In genomic region chr3:52447512-52448355, GRCh38 we compare ENCODE assay signal across 10 cellular contexts. TPM values are rescaled to one million over a fixed set of nuclear protein-coding genes. Genes with fewer than 3 reads are reported as not detected.
"Had no signal": no experiment of that assay in that cellular context is flagged by ENCODE, and none has a peak within 500 bp of the region (broad histone marks: within the 10 kb centered on the region; RNA-seq: fewer than 3 reads in every experiment).

No MANE protein-coding gene starts in this region.

- DNase-seq: esophagus squamous epithelium had no signal

- H3K27ac Mint-ChIP-seq: activated T-helper 2 cell treated with anti-CD3 and anti-CD28 coated beads, Interferon-gamma antibody, Interleukin-2, Interleukin-4, amounts not matched to agents 10 μg/mL and 5 μg/mL and 100 μg/mL, durations not matched to agents 14 hours and 24 hours and 36 hours had no signal

- H3K9me3 ChIP-seq: esophagus squamous epithelium, lower lobe of right lung, prostate gland, sigmoid colon, tibial artery, vagina had no signal

- H3K9me3 Mint-ChIP-seq: activated naive CD4-positive, alpha-beta T cell treated with anti-CD3 and anti-CD28 coated beads, Interleukin-2, amount 10 ng/mL, durations not matched to agents 7 days and 5 days; activated T-helper 2 cell treated with anti-CD3 and anti-CD28 coated beads, Interferon-gamma antibody, Interleukin-2, Interleukin-4, amounts not matched to agents 10 μg/mL and 5 μg/mL and 100 μg/mL, durations not matched to agents 14 hours and 24 hours and 36 hours; naive B cell had no signal

- H3K4me3 ChIP-seq: esophagus squamous epithelium, lower lobe of right lung, prostate gland, sigmoid colon, tibial artery, vagina had no signal

- H3K27me3 ChIP-seq: esophagus squamous epithelium, sigmoid colon, tibial artery, vagina had no signal

- H3K4me3 Mint-ChIP-seq: activated naive CD4-positive, alpha-beta T cell treated with anti-CD3 and anti-CD28 coated beads, Interleukin-2, amount 10 ng/mL, durations not matched to agents 7 days and 5 days had no signal

- H3K27ac ChIP-seq: esophagus squamous epithelium, prostate gland, sigmoid colon, tibial artery, vagina had no signal

- H3K36me3 Mint-ChIP-seq: activated naive CD4-positive, alpha-beta T cell treated with anti-CD3 and anti-CD28 coated beads, Interleukin-2, amount 10 ng/mL, durations not matched to agents 7 days and 5 days; naive B cell had no signal

- H3K36me3 ChIP-seq: esophagus squamous epithelium, lower lobe of right lung, prostate gland, sigmoid colon, tibial artery, vagina had no signal

- H3K4me1 ChIP-seq: prostate gland, vagina had no signal

RNA-seq across cellular contexts. Expression of gene SEMA3G, which starts 2.8 kb away (rescaled TPM):
- total RNA-seq: fibroblast of villous mesenchyme had no signal
